ENCODE assay signal across 1 cellular context in the genomic region with DNA sequence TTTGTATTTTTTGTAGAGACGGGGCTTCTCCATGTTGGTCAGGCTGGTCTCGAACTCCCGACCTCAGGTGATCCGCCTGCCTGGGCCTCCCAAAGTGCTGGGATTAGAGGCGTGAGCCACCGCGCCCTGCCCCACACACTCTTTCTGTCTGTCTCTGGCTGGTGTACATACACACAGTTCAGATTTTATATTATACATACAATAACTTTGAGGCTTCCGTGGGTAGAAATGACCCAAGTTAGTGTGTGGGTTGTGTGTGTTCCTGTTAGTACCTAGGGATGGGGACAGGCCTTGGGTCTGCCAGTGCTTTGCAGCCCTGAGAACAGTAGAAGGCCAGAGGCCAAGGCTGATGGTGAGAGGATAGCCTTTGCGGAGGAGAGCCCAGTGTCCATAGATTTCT.
TF ChIP-seq lines count a peak whose summit lies in the region.

No MANE protein-coding gene starts in this region.

TF ChIP-seq in SK-N-SH, 30 proteins besides CTCF, POLR2A, EP300 and RAD21 (continued from another document):
- no peak for TF ChIP-seq JUND (IDR thresholded peaks at IDR 0.05)
- no peak for TF ChIP-seq MXI1 (IDR thresholded peaks at IDR 0.05; ENCODE audit: low read depth, low read length)
- TF ChIP-seq TCF12 (IDR thresholded peaks at IDR 0.05), result no peak
- TF ChIP-seq, protein P1, sequence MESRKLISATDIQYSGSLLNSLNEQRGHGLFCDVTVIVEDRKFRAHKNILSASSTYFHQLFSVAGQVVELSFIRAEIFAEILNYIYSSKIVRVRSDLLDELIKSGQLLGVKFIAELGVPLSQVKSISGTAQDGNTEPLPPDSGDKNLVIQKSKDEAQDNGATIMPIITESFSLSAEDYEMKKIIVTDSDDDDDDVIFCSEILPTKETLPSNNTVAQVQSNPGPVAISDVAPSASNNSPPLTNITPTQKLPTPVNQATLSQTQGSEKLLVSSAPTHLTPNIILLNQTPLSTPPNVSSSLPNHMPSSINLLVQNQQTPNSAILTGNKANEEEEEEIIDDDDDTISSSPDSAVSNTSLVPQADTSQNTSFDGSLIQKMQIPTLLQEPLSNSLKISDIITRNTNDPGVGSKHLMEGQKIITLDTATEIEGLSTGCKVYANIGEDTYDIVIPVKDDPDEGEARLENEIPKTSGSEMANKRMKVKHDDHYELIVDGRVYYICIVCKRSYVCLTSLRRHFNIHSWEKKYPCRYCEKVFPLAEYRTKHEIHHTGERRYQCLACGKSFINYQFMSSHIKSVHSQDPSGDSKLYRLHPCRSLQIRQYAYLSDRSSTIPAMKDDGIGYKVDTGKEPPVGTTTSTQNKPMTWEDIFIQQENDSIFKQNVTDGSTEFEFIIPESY (IDR thresholded peaks at IDR 0.05; ENCODE audit: borderline replicate concordance, low read depth), result no peak
